In genomic region chr3:19147905-19148767, GRCh38 we compare ENCODE assay signal across 8 cellular contexts. TPM values are rescaled to one million over a fixed set of nuclear protein-coding genes. Genes with fewer than 3 reads are reported as not detected.
A peak's percentile ranks its signal among the peaks of the same experiment; 100 is the strongest.
DNase-seq lines count a peak whose midpoint lies in the region; ATAC-seq, FAIRE-seq and TF ChIP-seq lines count a peak whose summit lies in the region.

Gene KCNH8, plus strand, starts transcription at chr3:19148510. Its CDS starts 210 bp downstream, at chr3:19148720.

- peaks cover 10% of the 10 kb centered on the region; the same call in 1 of the 2 replicates for H3F3A ChIP-seq in DOHH2 (ENCODE audit: control insufficient read depth, insufficient read depth)

- 0 to 1% methylated on average over 10 to 18 of the region's 64 CpGs for WGBS in gastroesophageal sphincter (ENCODE audit: low coverage in 1 of 2), 2 donors

- FAIRE-seq in H54 (lab: Jason Lieb, UNC), result no peak

- H3K9me3 ChIP-seq in DOHH2 (ENCODE audit: control insufficient read depth, insufficient read depth, low read length) (no peaks in the 10 kb centered on the region), gastroesophageal sphincter (peaks cover 0 to 8% (median 0%) of the 10 kb centered on the region in 3 donors), osteoblast (ENCODE audit: low read depth, low read length) (no peaks in the 10 kb centered on the region)

- DNase-seq in NCI-H2029 (lab: John Stamatoyannopoulos, UW) (peak; percentile 70), osteoblast (ENCODE audit: insufficient read length, low spot score, missing footprints) (peak; percentile 48), H54 (ENCODE audit: insufficient read length, low spot score) (no peak)
- peak; percentile 25 to 34 for DNase-seq in activated T-cell treated with anti-CD3 and anti-CD28 coated beads, Interleukin-2, amount 50 U/mL, for 48 hours

- H3K4me1 ChIP-seq in DOHH2 (ENCODE audit: control insufficient read depth, low read length), result peaks cover 24% of the 10 kb centered on the region
- peaks cover 0 to 23% (median 10%) of the 10 kb centered on the region in 3 donors for H3K4me1 ChIP-seq in gastroesophageal sphincter
- H3K4me1 ChIP-seq in osteoblast (ENCODE audit: insufficient read depth, low read length), result no peaks in the 10 kb centered on the region

- H3K36me3 ChIP-seq in DOHH2 (ENCODE audit: control insufficient read depth, low read length) (no peaks in the 10 kb centered on the region), gastroesophageal sphincter (no peaks in the 10 kb centered on the region), osteoblast (ENCODE audit: insufficient read depth, low read length) (no peaks in the 10 kb centered on the region)

- peaks cover 30% of the 10 kb centered on the region for H3K27me3 ChIP-seq in DOHH2 (ENCODE audit: control insufficient read depth, low read length)
- H3K27me3 ChIP-seq in gastroesophageal sphincter, result peaks cover 38% of the 10 kb centered on the region
- H3K27me3 ChIP-seq in osteoblast (ENCODE audit: insufficient read depth, low read length), result peaks cover 6% of the 10 kb centered on the region

- H3K4me2 ChIP-seq in DOHH2 (ENCODE audit: low read length) (peak within 1 kb of the TSS; percentile 97), osteoblast (ENCODE audit: insufficient read depth, low read length) (peak within 1 kb of the TSS; percentile 82)

- peak within 1 kb of the TSS; percentile 69 for H2AFZ ChIP-seq in osteoblast (ENCODE audit: low read length)

- H3K9me2 ChIP-seq in DOHH2 (replicated peaks; ENCODE audit: control insufficient read depth, low read length), result no peaks in the 10 kb centered on the region

- TF ChIP-seq CTCF in DOHH2 (IDR thresholded peaks at IDR 0.05; ENCODE audit: low read depth, low read length, poor library complexity, severe bottlenecking) (no peak), gastroesophageal sphincter (IDR thresholded peaks at IDR 0.05) (no peak), osteoblast (IDR thresholded peaks at IDR 0.05; ENCODE audit: extremely low read depth, low read depth, low read length) (no peak)

- H3K27ac ChIP-seq in DOHH2 (ENCODE audit: low read depth, low read length) (peak within 1 kb of the TSS; percentile 70), gastroesophageal sphincter (peak within 1 kb of the TSS in 3 of 4 donors; percentile 71 to 77 (median 73)), osteoblast (ENCODE audit: low read depth, low read length) (no peak within 1 kb of the TSS)

- H3K79me2 ChIP-seq in DOHH2 (ENCODE audit: control insufficient read depth, low read length), result no peaks in the 10 kb centered on the region
- no peaks in the 10 kb centered on the region for H3K79me2 ChIP-seq in osteoblast (ENCODE audit: insufficient read depth, low read length)

- H4K20me1 ChIP-seq in DOHH2 (ENCODE audit: control insufficient read depth, insufficient read depth, low read depth, low read length) (peaks cover 3% of the 10 kb centered on the region; the same call in 1 of the 2 replicates), osteoblast (ENCODE audit: insufficient read depth, low read length) (no peaks in the 10 kb centered on the region)

- TF ChIP-seq EP300 in gastroesophageal sphincter (IDR thresholded peaks at IDR 0.05), result no peak

- H3K4me3 ChIP-seq in DOHH2 (ENCODE audit: low read length) (peak within 1 kb of the TSS; percentile 89), gastroesophageal sphincter (peak within 1 kb of the TSS; percentile 78 to 81), osteoblast (ENCODE audit: insufficient read depth, low read length) (peak within 1 kb of the TSS; percentile 71)

- no peak for TF ChIP-seq POLR2A in gastroesophageal sphincter (IDR thresholded peaks at IDR 0.05)
- TF ChIP-seq POLR2A in H54 (IDR thresholded peaks at IDR 0.05; ENCODE audit: low read depth, low read length), result no peak

- no peak for ATAC-seq in gastroesophageal sphincter
- ATAC-seq in HG02973 (IDR thresholded peaks at IDR 0.05; ENCODE audit: unreplicated experiment), result no peak
- no peak for ATAC-seq in GM18511 (IDR thresholded peaks at IDR 0.05; ENCODE audit: unreplicated experiment)

RNA-seq across cellular contexts. Expression of gene KCNH8, which starts in this region (rescaled TPM):
- under 1 TPM in 3 of 4 donors, not detected in 1; 0.19 to 0.62 (median 0.40) TPM for total RNA-seq in gastroesophageal sphincter
- not detected in 2 replicates for total RNA-seq in osteoblast

Comparison
In these comparisons a context has a peak if more than half of its experiments do, and no peak if none do; other contexts are left out.
1. Peak in DNase-seq, H3K4me3 ChIP-seq and H3K4me2 ChIP-seq in osteoblast; RNA of the gene not detected or under 1 TPM.